Comparison of ENCODE assay signal across 1 cellular context in the genomic region with DNA sequence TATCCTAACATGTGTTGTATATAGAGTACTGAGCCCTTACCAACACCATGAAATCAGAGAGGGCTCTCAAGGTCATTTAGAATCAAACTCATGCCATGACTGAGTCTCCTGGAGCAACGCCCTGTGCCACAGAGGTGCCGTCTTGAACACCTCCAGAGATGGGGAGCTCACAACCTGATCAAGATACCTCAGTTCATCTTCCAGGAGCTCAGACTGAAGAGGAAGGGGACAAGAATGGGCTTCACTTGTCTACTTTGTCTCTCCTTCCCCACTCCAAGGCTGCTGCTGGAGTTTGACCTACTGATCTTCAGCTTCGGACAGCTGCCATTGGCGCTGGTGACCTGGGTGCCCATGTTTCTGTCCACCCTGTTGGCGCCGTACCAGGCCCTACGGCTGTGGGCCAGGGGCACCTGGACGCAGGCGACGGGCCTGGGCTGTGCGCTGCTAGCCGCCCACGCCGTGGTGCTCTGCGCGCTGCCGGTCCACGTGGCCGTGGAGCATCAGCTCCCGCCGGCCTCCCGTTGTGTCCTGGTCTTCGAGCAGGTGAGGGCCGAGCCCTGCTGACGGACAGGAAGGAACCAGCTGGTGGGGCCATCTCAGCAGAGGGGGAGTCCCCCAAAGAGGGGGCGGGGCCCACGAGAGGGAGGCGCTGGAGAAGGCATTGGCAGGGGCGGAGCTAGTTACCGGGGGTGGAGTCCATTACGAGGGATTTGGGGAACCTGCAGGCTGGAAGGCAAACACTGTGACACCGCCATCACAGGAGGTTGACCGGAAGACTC.
TF ChIP-seq lines count a peak whose summit lies in the region.

No MANE protein-coding gene starts in this region.

TF ChIP-seq in GM12878, 131 proteins besides CTCF, POLR2A, EP300 and RAD21:
- no peak for TF ChIP-seq CBX5 (IDR thresholded peaks at IDR 0.05; ENCODE audit: low read depth)
- TF ChIP-seq, protein P1, sequence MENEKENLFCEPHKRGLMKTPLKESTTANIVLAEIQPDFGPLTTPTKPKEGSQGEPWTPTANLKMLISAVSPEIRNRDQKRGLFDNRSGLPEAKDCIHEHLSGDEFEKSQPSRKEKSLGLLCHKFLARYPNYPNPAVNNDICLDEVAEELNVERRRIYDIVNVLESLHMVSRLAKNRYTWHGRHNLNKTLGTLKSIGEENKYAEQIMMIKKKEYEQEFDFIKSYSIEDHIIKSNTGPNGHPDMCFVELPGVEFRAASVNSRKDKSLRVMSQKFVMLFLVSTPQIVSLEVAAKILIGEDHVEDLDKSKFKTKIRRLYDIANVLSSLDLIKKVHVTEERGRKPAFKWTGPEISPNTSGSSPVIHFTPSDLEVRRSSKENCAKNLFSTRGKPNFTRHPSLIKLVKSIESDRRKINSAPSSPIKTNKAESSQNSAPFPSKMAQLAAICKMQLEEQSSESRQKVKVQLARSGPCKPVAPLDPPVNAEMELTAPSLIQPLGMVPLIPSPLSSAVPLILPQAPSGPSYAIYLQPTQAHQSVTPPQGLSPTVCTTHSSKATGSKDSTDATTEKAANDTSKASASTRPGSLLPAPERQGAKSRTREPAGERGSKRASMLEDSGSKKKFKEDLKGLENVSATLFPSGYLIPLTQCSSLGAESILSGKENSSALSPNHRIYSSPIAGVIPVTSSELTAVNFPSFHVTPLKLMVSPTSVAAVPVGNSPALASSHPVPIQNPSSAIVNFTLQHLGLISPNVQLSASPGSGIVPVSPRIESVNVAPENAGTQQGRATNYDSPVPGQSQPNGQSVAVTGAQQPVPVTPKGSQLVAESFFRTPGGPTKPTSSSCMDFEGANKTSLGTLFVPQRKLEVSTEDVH (IDR thresholded peaks at IDR 0.05; ENCODE audit: low read depth, partially characterized antibody): no peak
- no peak for TF ChIP-seq TCF12 (IDR thresholded peaks at IDR 0.05; ENCODE audit: low read depth, low read length)
- TF ChIP-seq SMAD1 (IDR thresholded peaks at IDR 0.05; ENCODE audit: low read depth, partially characterized antibody): no peak
- TF ChIP-seq EZH2 (IDR thresholded peaks at IDR 0.05; ENCODE audit: borderline replicate concordance, control insufficient read depth, low read depth, low read length): no peak
